In genomic region chr15:62327386-62327785, GRCh38 we compare ENCODE assay signal across 27 cellular contexts.
"Had no signal": no experiment of that assay in that cellular context is flagged by ENCODE, and none has a peak within 500 bp of the region (broad histone marks: within the 10 kb centered on the region; RNA-seq: fewer than 3 reads in every experiment).

No MANE protein-coding gene starts in this region.

- H3K9me3 Mint-ChIP-seq: naive B cell; natural killer cell; nephron progenitor cell; neural crest cell; stimulated activated effector memory CD8-positive, alpha-beta T cell treated with anti-CD3 and anti-CD28 coated beads, Interleukin-12 subunit alpha, Interleukin-12 subunit beta, amount 100 ng/mL, for 72 hours; stimulated activated naive B cell treated with anti-CD40 and anti-IgM and Interleukin-4, amounts not matched to agents 10 μg/mL and 1 μg/mL and 100 μg/mL, for 72 hours; stimulated activated naive CD8-positive, alpha-beta T cell treated with anti-CD3 and anti-CD28 coated beads, Interleukin-15, Interleukin-2, amounts not matched to agents 100 ng/mL and 50 ng/mL, for 24 hours had no signal

- DNase-seq: naive B cell; natural killer cell; nephron progenitor cell; nucleus accumbens; pancreas; right cardiac atrium; right lobe of liver; sigmoid colon; small intestine; stimulated activated CD4-positive, alpha-beta T cell treated with anti-CD3 and anti-CD28 coated beads, Interleukin-15, amount 100 ng/mL, for 24 hours; stimulated activated CD4-positive, alpha-beta T cell treated with anti-CD3 and anti-CD28 coated beads, Interleukin-2, amount 100 ng/mL, for 24 hours; stimulated activated CD4-positive, alpha-beta T cell treated with anti-CD3 and anti-CD28 coated beads, Interleukin-2, amount 100 ng/mL, for 48 hours; stimulated activated CD4-positive, alpha-beta T cell treated with anti-CD3 and anti-CD28 coated beads, Interleukin-4, amount 100 ng/mL, for 24 hours; stimulated activated naive B cell treated with anti-CD40 and anti-IgM and Interleukin-4, amounts not matched to agents 10 μg/mL and 1 μg/mL and 100 μg/mL, for 72 hours; stimulated activated naive CD4-positive, alpha-beta T cell treated with Interleukin-2 at 50 U/mL for 16 hours; stomach; thyroid gland; trophoblast cell; uterus had no signal

- H3K36me3 Mint-ChIP-seq: naive B cell; natural killer cell; stimulated activated effector memory CD8-positive, alpha-beta T cell treated with anti-CD3 and anti-CD28 coated beads, Interleukin-12 subunit alpha, Interleukin-12 subunit beta, amount 100 ng/mL, for 72 hours; stimulated activated naive B cell treated with anti-CD40 and anti-IgM and Interleukin-4, amounts not matched to agents 10 μg/mL and 1 μg/mL and 100 μg/mL, for 72 hours had no signal

- H3K27ac Mint-ChIP-seq: naive B cell; natural killer cell; nephron progenitor cell; stimulated activated effector memory CD8-positive, alpha-beta T cell treated with anti-CD3 and anti-CD28 coated beads, Interleukin-12 subunit alpha, Interleukin-12 subunit beta, amount 100 ng/mL, for 72 hours; stimulated activated naive B cell treated with anti-CD40 and anti-IgM and Interleukin-4, amounts not matched to agents 10 μg/mL and 1 μg/mL and 100 μg/mL, for 72 hours; stimulated activated naive CD8-positive, alpha-beta T cell treated with anti-CD3 and anti-CD28 coated beads, Interleukin-15, Interleukin-2, amounts not matched to agents 100 ng/mL and 50 ng/mL, for 24 hours had no signal

- H3K4me1 ChIP-seq: pancreas, prostate gland, right lobe of liver, sigmoid colon, stomach, thyroid gland, uterus had no signal

- ATAC-seq: natural killer cell; pancreas; right cardiac atrium; right lobe of liver; stimulated activated effector memory CD8-positive, alpha-beta T cell treated with anti-CD3 and anti-CD28 coated beads, Interleukin-12 subunit alpha, Interleukin-12 subunit beta, amount 100 ng/mL, for 72 hours; stimulated activated naive B cell treated with anti-CD40 and anti-IgM and Interleukin-4, amounts not matched to agents 10 μg/mL and 1 μg/mL and 100 μg/mL, for 72 hours had no signal

- H3K4me3 ChIP-seq: pancreas, prostate gland, right lobe of liver, sigmoid colon, stomach, thoracic aorta, thyroid gland, tibial nerve, upper lobe of left lung, uterus had no signal

- H3K36me3 ChIP-seq: neutrophil, pancreas, prostate gland, right lobe of liver, sigmoid colon, stomach, thoracic aorta, thyroid gland, tibial nerve, upper lobe of left lung, uterus had no signal

- H3K4me3 Mint-ChIP-seq: naive B cell; natural killer cell; nephron progenitor cell; neural crest cell; stimulated activated effector memory CD8-positive, alpha-beta T cell treated with anti-CD3 and anti-CD28 coated beads, Interleukin-12 subunit alpha, Interleukin-12 subunit beta, amount 100 ng/mL, for 72 hours; stimulated activated naive B cell treated with anti-CD40 and anti-IgM and Interleukin-4, amounts not matched to agents 10 μg/mL and 1 μg/mL and 100 μg/mL, for 72 hours; stimulated activated naive CD8-positive, alpha-beta T cell treated with anti-CD3 and anti-CD28 coated beads, Interleukin-15, Interleukin-2, amounts not matched to agents 100 ng/mL and 50 ng/mL, for 24 hours had no signal

- H3K27ac ChIP-seq: neutrophil, pancreas, prostate gland, right lobe of liver, sigmoid colon, stomach, thoracic aorta, thyroid gland, tibial nerve, uterus had no signal

- H3K4me1 Mint-ChIP-seq: naive B cell; natural killer cell; stimulated activated effector memory CD8-positive, alpha-beta T cell treated with anti-CD3 and anti-CD28 coated beads, Interleukin-12 subunit alpha, Interleukin-12 subunit beta, amount 100 ng/mL, for 72 hours; stimulated activated naive B cell treated with anti-CD40 and anti-IgM and Interleukin-4, amounts not matched to agents 10 μg/mL and 1 μg/mL and 100 μg/mL, for 72 hours had no signal

- H3K27me3 ChIP-seq: pancreas, right lobe of liver, sigmoid colon, thyroid gland, tibial nerve, upper lobe of left lung, uterus had no signal

- FAIRE-seq: pancreas, small intestine had no signal

- H3K9me3 ChIP-seq: neutrophil, pancreas, prostate gland, right lobe of liver, sigmoid colon, stomach, thoracic aorta, thyroid gland, tibial nerve, upper lobe of left lung, uterus had no signal
